Comparison of ENCODE assay signal across 14 cellular contexts in genomic region chr7:55171157-55171556, GRCh38.
DNase-seq lines count a peak whose midpoint lies in the region; ATAC-seq and TF ChIP-seq lines count a peak whose summit lies in the region.
"Had no signal": no experiment of that assay in that cellular context is flagged by ENCODE, and none has a peak within 500 bp of the region (broad histone marks: within the 10 kb centered on the region; RNA-seq: fewer than 3 reads in every experiment).

No MANE protein-coding gene starts in this region.

- peak; percentile 12 for DNase-seq in AG10803 (ENCODE audit: low read depth)
- DNase-seq in LHCN-M2 (ENCODE audit: low read depth), result peak; percentile 26
- DNase-seq in left lobe of liver (ENCODE audit: low spot score), result peak; percentile 45
- peak; percentile 55 for DNase-seq in sciatic nerve (ENCODE audit: low spot score)
- no peak for DNase-seq in MV-4-11 (lab: John Stamatoyannopoulos, UW)
- no peak for DNase-seq in SKM-1 (lab: John Stamatoyannopoulos, UW; ENCODE audit: unreplicated experiment)
- DNase-seq in effector CD8-positive, alpha-beta T cell (lab: John Stamatoyannopoulos, UW), result no peak
- DNase-seq: C1 segment of cervical spinal cord, DMS79 treated with DMSO at 0.1 percent for 48 hours, NCI-H1105 treated with DMSO at 0.1 percent for 48 hours, NCI-H1694, NCI-H2227 treated with DMSO at 0.1 percent for 48 hours, NCI-H524 treated with DMSO at 0.1 percent for 48 hours had no signal

- TF ChIP-seq CTCF in AG10803 (conservative IDR thresholded peaks at IDR 0.05; ENCODE audit: low read length), result no peak

- ATAC-seq in left lobe of liver (peak; percentile 42), sciatic nerve (peak; percentile 29)
- ATAC-seq: A549 had no signal

- H3K4me3 ChIP-seq in AG10803 (ENCODE audit: low read length), result no peak overlapping the region
- H3K4me3 ChIP-seq: A549 had no signal

- intact Hi-C loops in sciatic nerve (cut with DNase I), result no loop called here

Comparison
In these comparisons a context has a peak if more than half of its experiments do, and no peak if none do; other contexts are left out.
1. DNase-seq: peak in AG10803 (single experiment), LHCN-M2 (single experiment), left lobe of liver (single experiment) and sciatic nerve (single experiment); none in MV-4-11 (single experiment), SKM-1 (single experiment) and effector CD8-positive, alpha-beta T cell (single experiment).